ENCODE assay signal across 8 cellular contexts in genomic region chr14:54564071-54564798, GRCh38. TPM values are rescaled to one million over a fixed set of nuclear protein-coding genes. Genes with fewer than 3 reads are reported as not detected.
DNase-seq lines count a peak whose midpoint lies in the region; ATAC-seq and TF ChIP-seq lines count a peak whose summit lies in the region.

No MANE protein-coding gene starts in this region.

- no CpG with 5 or more reads among the region's 9 CpGs for WGBS in IMR-90 (ENCODE audit: extremely low coverage in 2 of 2, insufficient read length in 1 of 2), 2 experiments

- no peak overlapping the region for H2BK15ac ChIP-seq in IMR-90 (ENCODE audit: low read depth, low read length)

- H3K36me3 Mint-ChIP-seq in endothelial cell (ENCODE audit: low read depth, unreplicated experiment): no peaks in the 10 kb centered on the region
- no peaks in the 10 kb centered on the region for H3K36me3 Mint-ChIP-seq in neural crest cell (ENCODE audit: low read depth)

- POLR2A ChIA-PET in IMR-90 (lab: Charles Lee; ENCODE audit: unreplicated experiment): interaction anchor here (0.6 kb wide), 1 partner anchor 205 kb away, joined by 10 read pairs; no protein-coding TSS in a partner anchor

- H3K9me1 ChIP-seq in IMR-90 (ENCODE audit: insufficient read depth, low read length): no peaks in the 10 kb centered on the region

- peaks cover 2% of the 10 kb centered on the region; the same call in 1 of the 2 replicates for H3K36me3 ChIP-seq in IMR-90 (ENCODE audit: control insufficient read depth, insufficient read depth, low read length)

- H3K9ac ChIP-seq in IMR-90 (ENCODE audit: low read depth, low read length): peak overlapping the region; percentile 77; the same call in 1 of the 2 replicates

- no peak for ATAC-seq in IMR-90 (ENCODE audit: low read depth)
- no peak for ATAC-seq in GM18502 (IDR thresholded peaks at IDR 0.05; ENCODE audit: poor library complexity, unreplicated experiment)
- ATAC-seq in GM18870 (IDR thresholded peaks at IDR 0.05; ENCODE audit: unreplicated experiment): no peak
- no peak for ATAC-seq in HG03342 (IDR thresholded peaks at IDR 0.05; ENCODE audit: unreplicated experiment)

- peak overlapping the region; percentile 78 for H3K4me3 Mint-ChIP-seq in endothelial cell (ENCODE audit: unreplicated experiment)
- H3K4me3 Mint-ChIP-seq in neural crest cell: peak overlapping the region; percentile 89

- H3K27ac Mint-ChIP-seq in endothelial cell (ENCODE audit: unreplicated experiment) (no peak overlapping the region), neural crest cell (ENCODE audit: unreplicated experiment) (no peak overlapping the region)

- H3K27me3 ChIP-seq in IMR-90 (ENCODE audit: control insufficient read depth, insufficient read depth, low read length): no peaks in the 10 kb centered on the region

- H3K14ac ChIP-seq in IMR-90 (replicated peaks; ENCODE audit: low read depth, low read length): peak overlapping the region; percentile 58

- H2BK120ac ChIP-seq in IMR-90 (ENCODE audit: low read depth, low read length): peak overlapping the region; percentile 58; the same call in 1 of the 2 replicates

- H3K4me1 Mint-ChIP-seq in endothelial cell (ENCODE audit: unreplicated experiment): peaks cover 14% of the 10 kb centered on the region
- H3K4me1 Mint-ChIP-seq in neural crest cell: peaks cover 15% of the 10 kb centered on the region

- DNase-seq in Daoy (ENCODE audit: low read depth) (peak; percentile 25), IMR-90 (peak; percentile 48), SHP77 treated with DMSO at 0.1 percent for 48 hours (lab: John Stamatoyannopoulos, UW) (peak; percentile 10), endothelial cell (ENCODE audit: low spot score) (no peak), neural crest cell (ENCODE audit: low read depth, low spot score) (no peak)

- H3K9me3 ChIP-seq in IMR-90 (ENCODE audit: control insufficient read depth, insufficient read depth, low read length): no peaks in the 10 kb centered on the region

- H3K56ac ChIP-seq in IMR-90 (ENCODE audit: extremely low read depth, insufficient read depth, low read length): 0 out of 2 replicates have a peak overlapping the region, but pooled peaks have one; percentile 32

- CTCF ChIA-PET in IMR-90 (lab: Yijun Ruan, JAX): interaction anchor here (0.7 to 3.2 kb wide), 14 partner anchors 10 to 243 kb away, joined by 3 to 17 read pairs (median 4); no protein-coding TSS in a partner anchor

- peak overlapping the region; percentile 90 for H3K4me2 ChIP-seq in IMR-90 (ENCODE audit: low read depth, low read length)

- H2BK20ac ChIP-seq in IMR-90 (ENCODE audit: low read depth, low read length): no peak overlapping the region; the same call in 1 of the 2 replicates

- peaks cover 0 to 22% of the 10 kb centered on the region in 2 experiments; a peak in 2 of 4 replicates for H3K79me1 ChIP-seq in IMR-90 (ENCODE audit: low read depth in 1 of 2, low read length in 2 of 2)

- intact Hi-C loops in IMR-90 (cut with micrococcal nuclease): loop anchor here (1.0 kb wide), 3 partner anchors 209 to 329 kb away; no protein-coding TSS in a partner anchor

- peak; percentile 78 for TF ChIP-seq RAD21 in IMR-90 (IDR thresholded peaks at IDR 0.05; ENCODE audit: low read length)

- no peak overlapping the region for H4K5ac ChIP-seq in IMR-90 (ENCODE audit: low read depth, low read length)

- peak overlapping the region; percentile 32; the same call in 1 of the 2 replicates for H3K27ac ChIP-seq in IMR-90 (ENCODE audit: insufficient read depth, low read length)

- H2AK9ac ChIP-seq in IMR-90 (replicated peaks; ENCODE audit: low read depth, low read length, poor library complexity): no peak overlapping the region

- BruUV-seq in IMR-90 (replicated peaks; lab: Mats Ljungman, UMichigan): TSS peak; percentile 73

- H3K9me3 Mint-ChIP-seq in endothelial cell (ENCODE audit: unreplicated experiment) (no peaks in the 10 kb centered on the region), neural crest cell (no peaks in the 10 kb centered on the region)

- H3K4ac ChIP-seq in IMR-90 (ENCODE audit: low read depth, low read length): peak overlapping the region; percentile 79; the same call in 1 of the 2 replicates

- no peak overlapping the region for H4K8ac ChIP-seq in IMR-90 (ENCODE audit: low read depth in 2 of 2, low read length in 2 of 2)

- TF ChIP-seq CTCF in IMR-90 (conservative IDR thresholded peaks at IDR 0.05; ENCODE audit: low read depth, low read length): peak; percentile 82
- peak; percentile 98 for TF ChIP-seq CTCF in endothelial cell (IDR thresholded peaks at IDR 0.05; ENCODE audit: unreplicated experiment)
- peak; percentile 97 for TF ChIP-seq CTCF in neural crest cell (conservative IDR thresholded peaks at IDR 0.05)

- H3K23ac ChIP-seq in IMR-90 (ENCODE audit: low read depth, low read length): peak overlapping the region; percentile 58; the same call in 1 of the 2 replicates

- no peak overlapping the region for H4K91ac ChIP-seq in IMR-90 (ENCODE audit: insufficient read depth, low read depth, low read length)

- peak overlapping the region; percentile 94 for H3K4me3 ChIP-seq in IMR-90 (ENCODE audit: insufficient read depth, low read depth, low read length)

- in situ Hi-C loops in IMR-90 (cut with MboI; ENCODE audit: low sequenced_read_pairs): no loop called here

- peak overlapping the region; percentile 43; the same call in 1 of the 2 replicates for H3K18ac ChIP-seq in IMR-90 (ENCODE audit: low read depth, low read length)

- no peak for TF ChIP-seq POLR2A in IMR-90 (IDR thresholded peaks at IDR 0.05; ENCODE audit: low read depth, low read length)

- no peak overlapping the region for H2AFZ ChIP-seq in IMR-90 (replicated peaks; ENCODE audit: low read length, poor library complexity)

- peaks cover 4% of the 10 kb centered on the region for H3K4me1 ChIP-seq in IMR-90 (ENCODE audit: control insufficient read depth, insufficient read depth, low read length)

- dilution Hi-C loops in IMR-90 (cut with HindIII; ENCODE audit: low sequenced_read_pairs, unreplicated experiment): no loop called here

- peak overlapping the region; percentile 87 for H2BK5ac ChIP-seq in IMR-90 (ENCODE audit: low read depth, low read length, poor library complexity, severe bottlenecking)

- peaks cover 7% of the 10 kb centered on the region for H4K20me1 ChIP-seq in IMR-90 (ENCODE audit: insufficient read depth, low read length)

- H3K27me3 Mint-ChIP-seq in endothelial cell (ENCODE audit: unreplicated experiment): peaks cover 8% of the 10 kb centered on the region
- H3K27me3 Mint-ChIP-seq in neural crest cell (ENCODE audit: low read depth): peaks cover 45% of the 10 kb centered on the region

- no peak overlapping the region; the same call in 1 of the 2 replicates for H2AK5ac ChIP-seq in IMR-90 (ENCODE audit: low read depth, low read length)

TF ChIP-seq in IMR-90, 13 proteins besides CTCF, POLR2A, EP300 and RAD21:
- TF ChIP-seq MAFK (IDR thresholded peaks at IDR 0.05; ENCODE audit: low read depth, low read length) (no peak), SMC3 (IDR thresholded peaks at IDR 0.05; ENCODE audit: low read depth, low read length) (peak; percentile 71), RCOR1 (IDR thresholded peaks at IDR 0.05; ENCODE audit: insufficient replicate concordance, low read length) (no peak)

RNA-seq across cellular contexts. Expression of gene SAMD4A, which starts 2.7 kb away (rescaled TPM):
- 14.4 and 17.8 TPM in 2 replicates for total RNA-seq in Daoy (2014; rRNA removed; shearing (Covaris generic))
- total RNA-seq in IMR-90 (2012; rRNA removed): 36.7 and 38.2 TPM in 2 replicates
- polyA plus RNA-seq in IMR-90 (2012; rRNA removed): 20.0 and 22.9 TPM in 2 replicates
- 9.1 and 12.2 TPM in 2 replicates for polyA plus RNA-seq in IMR-90 (2012; cell fraction: cytosol; rRNA removed)
- polyA plus RNA-seq in IMR-90 (2012; cell fraction: nucleus; rRNA removed; ENCODE audit: low replicate concordance): 27.3 and 38.9 TPM in 2 replicates
- 9.2 TPM for total RNA-seq in endothelial cell (ENCODE audit: unreplicated experiment)
- 3.0 and 4.7 TPM in 2 replicates for total RNA-seq in neural crest cell

RNA-seq across cellular contexts. Expression of gene CGRRF1, which starts 54.5 kb away (rescaled TPM):
- total RNA-seq in Daoy (2014; rRNA removed; shearing (Covaris generic)): 15.2 and 19.5 TPM in 2 replicates
- 13.8 and 15.3 TPM in 2 replicates for total RNA-seq in IMR-90 (2012; rRNA removed)
- polyA plus RNA-seq in IMR-90 (2012; rRNA removed): 5.1 and 6.0 TPM in 2 replicates
- polyA plus RNA-seq in IMR-90 (2012; cell fraction: cytosol; rRNA removed): 1.1 and 2.3 TPM in 2 replicates
- polyA plus RNA-seq in IMR-90 (2012; cell fraction: nucleus; rRNA removed; ENCODE audit: low replicate concordance): 0.85 and 9.4 TPM in 2 replicates
- 31.1 TPM for total RNA-seq in endothelial cell (ENCODE audit: unreplicated experiment)
- 17.0 and 23.8 TPM in 2 replicates for total RNA-seq in neural crest cell

Comparison
In these comparisons a context has a peak if more than half of its experiments do, and no peak if none do; other contexts are left out.
1. DNase-seq: peak in Daoy (single experiment), IMR-90 (single experiment) and SHP77 treated with DMSO at 0.1 percent for 48 hours (single experiment); none in endothelial cell (single experiment) and neural crest cell (single experiment).
2. Peak in every context shown above with its lines, with median percentiles within 50 percentile points of each other: CTCF ChIP-seq.